ENCODE assay signal across 21 cellular contexts in genomic region chr12:26668847-26669246, GRCh38.
DNase-seq lines count a peak whose midpoint lies in the region; ATAC-seq and TF ChIP-seq lines count a peak whose summit lies in the region.
"Had no signal": no experiment of that assay in that cellular context is flagged by ENCODE, and none has a peak within 500 bp of the region (broad histone marks: within the 10 kb centered on the region; RNA-seq: fewer than 3 reads in every experiment).

No MANE protein-coding gene starts in this region.

- no peak overlapping the region for H3K4ac ChIP-seq in IMR-90 (ENCODE audit: low read depth, low read length)

- no peak overlapping the region for H3K4me2 ChIP-seq in IMR-90 (ENCODE audit: low read depth, low read length)
- H3K4me2 ChIP-seq: BLaER1 had no signal

- H3K9me3 ChIP-seq in IMR-90 (ENCODE audit: control insufficient read depth, insufficient read depth, low read length) = no peaks in the 10 kb centered on the region
- no peaks in the 10 kb centered on the region for H3K9me3 ChIP-seq in CD4-positive, alpha-beta memory T cell (ENCODE audit: control insufficient read depth in 1 of 2, low read length in 2 of 2)
- H3K9me3 ChIP-seq: BLaER1 had no signal

- POLR2A ChIA-PET in IMR-90 (lab: Charles Lee; ENCODE audit: unreplicated experiment) = no interaction called here
- POLR2A ChIA-PET in CD4-positive, alpha-beta memory T cell (lab: Charles Lee; ENCODE audit: partially characterized antibody) = no interaction called here

- H4K8ac ChIP-seq in IMR-90 (ENCODE audit: low read depth in 2 of 2, low read length in 2 of 2) = no peak overlapping the region

- H4K91ac ChIP-seq in IMR-90 (ENCODE audit: insufficient read depth, low read depth, low read length) = no peak overlapping the region

- TF ChIP-seq RAD21 in IMR-90 (IDR thresholded peaks at IDR 0.05; ENCODE audit: low read length) = no peak

- no peaks in the 10 kb centered on the region for H3K4me1 ChIP-seq in IMR-90 (ENCODE audit: control insufficient read depth, insufficient read depth, low read length)
- no peaks in the 10 kb centered on the region for H3K4me1 ChIP-seq in CD4-positive, alpha-beta memory T cell (ENCODE audit: insufficient read depth, low read length)
- H3K4me1 ChIP-seq: BLaER1 had no signal

- H3K27me3 Mint-ChIP-seq in CD4-positive, alpha-beta memory T cell = no peaks in the 10 kb centered on the region
- H3K27me3 Mint-ChIP-seq: IgD-negative memory B cell had no signal

- H3K4me3 ChIP-seq in IMR-90 (ENCODE audit: insufficient read depth, low read depth, low read length) (no peak overlapping the region), choroid plexus epithelial cell (ENCODE audit: low read depth, low read length) (no peak overlapping the region)
- no peak overlapping the region for H3K4me3 ChIP-seq in CD4-positive, alpha-beta memory T cell (ENCODE audit: low read length in 2 of 2)
- H3K4me3 ChIP-seq: BLaER1 had no signal

- no peak overlapping the region for H3K27ac ChIP-seq in IMR-90 (ENCODE audit: insufficient read depth, low read length)
- H3K27ac ChIP-seq in CD4-positive, alpha-beta memory T cell (ENCODE audit: low read depth, low read length) = no peak overlapping the region
- H3K27ac ChIP-seq: BLaER1 had no signal

- no peaks in the 10 kb centered on the region for H3K36me3 ChIP-seq in IMR-90 (ENCODE audit: control insufficient read depth, insufficient read depth, low read length)
- H3K36me3 ChIP-seq in CD4-positive, alpha-beta memory T cell (ENCODE audit: insufficient read depth, low read length) = peaks cover 10% of the 10 kb centered on the region

- H3K27me3 ChIP-seq in IMR-90 (ENCODE audit: control insufficient read depth, insufficient read depth, low read length) = no peaks in the 10 kb centered on the region
- no peaks in the 10 kb centered on the region for H3K27me3 ChIP-seq in CD4-positive, alpha-beta memory T cell (ENCODE audit: insufficient read depth, low read length)
- H3K27me3 ChIP-seq: BLaER1 had no signal

- peaks cover 30 to 49% of the 10 kb centered on the region in 2 donors for H3K36me3 Mint-ChIP-seq in CD4-positive, alpha-beta memory T cell

- no peaks in the 10 kb centered on the region for H4K20me1 ChIP-seq in IMR-90 (ENCODE audit: insufficient read depth, low read length)
- H4K20me1 ChIP-seq: BLaER1 had no signal

- ATAC-seq in IMR-90 (ENCODE audit: low read depth) = no peak
- ATAC-seq: CD8-positive, alpha-beta T cell; Right ventricle myocardium inferior had no signal

- no peak overlapping the region for H3K9ac ChIP-seq in IMR-90 (ENCODE audit: low read depth, low read length)
- H3K9ac ChIP-seq: BLaER1 had no signal

- CTCF ChIA-PET in IMR-90 (lab: Yijun Ruan, JAX) = no interaction called here
- CTCF ChIA-PET in CD4-positive, alpha-beta memory T cell (lab: Charles Lee; ENCODE audit: partially characterized antibody) = no interaction called here

- no peak overlapping the region for H3K56ac ChIP-seq in IMR-90 (ENCODE audit: extremely low read depth, insufficient read depth, low read length)

- H2AK5ac ChIP-seq in IMR-90 (ENCODE audit: low read depth, low read length) = no peak overlapping the region

- TF ChIP-seq CTCF in IMR-90 (conservative IDR thresholded peaks at IDR 0.05; ENCODE audit: low read depth, low read length) = no peak
- no peak for TF ChIP-seq CTCF in choroid plexus epithelial cell (conservative IDR thresholded peaks at IDR 0.05; ENCODE audit: low read depth, low read length)
- TF ChIP-seq CTCF in GM13977 (IDR thresholded peaks at IDR 0.05; ENCODE audit: extremely low read depth, insufficient read depth, missing control alignments) = no peak

- no peak overlapping the region for H3K4me3 Mint-ChIP-seq in CD4-positive, alpha-beta memory T cell
- H3K4me3 Mint-ChIP-seq: CD8-positive, alpha-beta T cell; IgD-negative memory B cell had no signal

- H3K9me3 Mint-ChIP-seq in CD4-positive, alpha-beta memory T cell = peaks cover 0 to 2% (median 0%) of the 10 kb centered on the region in 8 donors
- H3K9me3 Mint-ChIP-seq: CD8-positive, alpha-beta T cell; IgD-negative memory B cell had no signal

- H2AFZ ChIP-seq in IMR-90 (replicated peaks; ENCODE audit: low read length, poor library complexity) = no peak overlapping the region

- BruUV-seq in IMR-90 (replicated peaks; lab: Mats Ljungman, UMichigan) = no TSS peak

- H3K23ac ChIP-seq in IMR-90 (ENCODE audit: low read depth, low read length) = no peak overlapping the region

- H2BK15ac ChIP-seq in IMR-90 (ENCODE audit: low read depth, low read length) = no peak overlapping the region

- H2BK20ac ChIP-seq in IMR-90 (ENCODE audit: low read depth, low read length) = no peak overlapping the region

- no peak overlapping the region for H3K27ac Mint-ChIP-seq in CD4-positive, alpha-beta memory T cell
- H3K27ac Mint-ChIP-seq: CD8-positive, alpha-beta T cell had no signal

- TF ChIP-seq POLR2A in IMR-90 (IDR thresholded peaks at IDR 0.05; ENCODE audit: low read depth, low read length) = no peak

- no peak overlapping the region for H2BK5ac ChIP-seq in IMR-90 (ENCODE audit: low read depth, low read length, poor library complexity, severe bottlenecking)

- dilution Hi-C loops in IMR-90 (cut with HindIII; ENCODE audit: low sequenced_read_pairs, unreplicated experiment) = no loop called here

- DNase-seq in IMR-90 (no peak), choroid plexus epithelial cell (ENCODE audit: low read depth) (peak; percentile 75), iris pigment epithelial cell (ENCODE audit: low read depth) (peak; percentile 73), renal cortical epithelial cell (ENCODE audit: low read depth) (peak; percentile 24), NOMO-1 (lab: John Stamatoyannopoulos, UW; ENCODE audit: unreplicated experiment in 2 of 2) (no peak), MV-4-11 (lab: John Stamatoyannopoulos, UW) (no peak), GM13977 (ENCODE audit: low spot score) (no peak)
- no peak for DNase-seq in CD4-positive, alpha-beta memory T cell
- DNase-seq: ACHN; CD8-positive, alpha-beta T cell; DND-41; H7; NCI-H1417; NCI-H1694 treated with DMSO at 0.1 percent for 48 hours; NCI-H2081 treated with DMSO at 0.1 percent for 48 hours; NCI-H2171 treated with DMSO at 0.1 percent for 48 hours; NCI-H446; NCI-H526 treated with DMSO at 0.1 percent for 48 hours had no signal

- H3K4me1 Mint-ChIP-seq in CD4-positive, alpha-beta memory T cell = no peaks in the 10 kb centered on the region
- H3K4me1 Mint-ChIP-seq: IgD-negative memory B cell had no signal

- no peak overlapping the region for H4K5ac ChIP-seq in IMR-90 (ENCODE audit: low read depth, low read length)

- H3K18ac ChIP-seq in IMR-90 (ENCODE audit: low read depth, low read length) = no peak overlapping the region

- intact Hi-C loops in IMR-90 (cut with micrococcal nuclease) = no loop called here
- intact Hi-C loops in CD4-positive, alpha-beta memory T cell (cut with micrococcal nuclease) = no loop called here

- no peaks in the 10 kb centered on the region for H3K9me1 ChIP-seq in IMR-90 (ENCODE audit: insufficient read depth, low read length)

- H2AK9ac ChIP-seq in IMR-90 (replicated peaks; ENCODE audit: low read depth, low read length, poor library complexity) = no peak overlapping the region

- no peaks in the 10 kb centered on the region for H3K79me1 ChIP-seq in IMR-90 (ENCODE audit: low read depth in 1 of 2, low read length in 2 of 2)

- H3K14ac ChIP-seq in IMR-90 (replicated peaks; ENCODE audit: low read depth, low read length) = no peak overlapping the region

- 70% methylated on average over 2 of the region's 3 CpGs; no CpG with 5 or more reads in 1 of the 2 experiments for WGBS in IMR-90 (ENCODE audit: extremely low coverage in 2 of 2, insufficient read length in 1 of 2), 2 experiments

- in situ Hi-C loops in IMR-90 (cut with MboI; ENCODE audit: low sequenced_read_pairs) = no loop called here
- in situ Hi-C loops in GM13977 (cut with MboI; ENCODE audit: low pct_unique_long_range_greater_than_20kb, low sequenced_read_pairs, unreplicated experiment) = no loop called here

- no peak overlapping the region for H2BK120ac ChIP-seq in IMR-90 (ENCODE audit: low read depth, low read length)

TF ChIP-seq in IMR-90, 13 proteins besides CTCF, POLR2A, EP300 and RAD21:
- TF ChIP-seq CEBPB (IDR thresholded peaks at IDR 0.05; ENCODE audit: low read depth, low read length) (peak; percentile 14; the same call in 1 of the 2 replicates), SMC3 (IDR thresholded peaks at IDR 0.05; ENCODE audit: low read depth, low read length) (no peak)

Comparison
In these comparisons a context has a peak if more than half of its experiments do, and no peak if none do; other contexts are left out.
1. DNase-seq: peak in choroid plexus epithelial cell (single experiment), iris pigment epithelial cell (single experiment) and renal cortical epithelial cell (single experiment); none in IMR-90 (single experiment), NOMO-1 (0 of 2), CD4-positive, alpha-beta memory T cell (0 of 5), MV-4-11 (single experiment) and GM13977 (single experiment).